15 cellular contexts compared by ENCODE assay signal in the genomic region with DNA sequence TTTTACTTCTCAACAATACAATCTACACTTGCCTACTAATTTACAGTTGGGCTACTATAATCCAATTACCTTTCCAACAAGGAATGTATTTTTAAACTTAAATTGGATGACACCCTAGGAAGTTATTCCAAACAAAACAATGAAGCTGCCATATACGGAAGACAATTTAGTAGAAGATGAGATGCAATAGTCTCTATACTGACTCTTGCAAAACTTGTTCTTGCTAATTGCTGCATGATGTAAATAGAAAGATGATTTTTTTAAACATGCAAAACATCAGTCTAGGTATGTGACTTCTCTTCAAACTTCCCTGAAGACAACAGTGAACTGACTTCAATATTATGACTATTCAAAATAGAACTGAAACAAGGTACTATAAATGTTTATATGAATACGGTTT.
A peak's percentile ranks its signal among the peaks of the same experiment; 100 is the strongest.
DNase-seq lines count a peak whose midpoint lies in the region; ATAC-seq, FAIRE-seq and TF ChIP-seq lines count a peak whose summit lies in the region.
"Had no signal": no experiment of that assay in that cellular context is flagged by ENCODE, and none has a peak within 500 bp of the region (broad histone marks: within the 10 kb centered on the region; RNA-seq: fewer than 3 reads in every experiment).

No MANE protein-coding gene starts in this region.

- peak; percentile 82 for FAIRE-seq in colon (lab: Jason Lieb, UNC)

- peak overlapping the region; percentile 99 for H3K27ac ChIP-seq in 22Rv1
- H3K27ac ChIP-seq: BLaER1, ovary had no signal

- TF ChIP-seq CTCF in 22Rv1 (IDR thresholded peaks at IDR 0.05), result no peak

- no peak for DNase-seq in NCI-H1930 (lab: John Stamatoyannopoulos, UW)
- DNase-seq in foreskin melanocyte, result no peak
- DNase-seq: aorta, H9, KG1, left cardiac atrium, NCI-H524 treated with DMSO at 0.1 percent for 48 hours, ovary had no signal

- ATAC-seq in GM18873 (IDR thresholded peaks at IDR 0.05; ENCODE audit: low FRiP score, unreplicated experiment) (peak; percentile 34), HG02981 (IDR thresholded peaks at IDR 0.05; ENCODE audit: unreplicated experiment) (peak; percentile 37), GM18907 (IDR thresholded peaks at IDR 0.05; ENCODE audit: unreplicated experiment) (no peak), GM19023 (IDR thresholded peaks at IDR 0.05; ENCODE audit: unreplicated experiment) (no peak)

Comparison
In these comparisons a context has a peak if more than half of its experiments do, and no peak if none do; other contexts are left out.
1. ATAC-seq: peak in GM18873 (single experiment) and HG02981 (single experiment); none in GM18907 (single experiment) and GM19023 (single experiment).